ENCODE assay signal across 1 cellular context in the genomic region with DNA sequence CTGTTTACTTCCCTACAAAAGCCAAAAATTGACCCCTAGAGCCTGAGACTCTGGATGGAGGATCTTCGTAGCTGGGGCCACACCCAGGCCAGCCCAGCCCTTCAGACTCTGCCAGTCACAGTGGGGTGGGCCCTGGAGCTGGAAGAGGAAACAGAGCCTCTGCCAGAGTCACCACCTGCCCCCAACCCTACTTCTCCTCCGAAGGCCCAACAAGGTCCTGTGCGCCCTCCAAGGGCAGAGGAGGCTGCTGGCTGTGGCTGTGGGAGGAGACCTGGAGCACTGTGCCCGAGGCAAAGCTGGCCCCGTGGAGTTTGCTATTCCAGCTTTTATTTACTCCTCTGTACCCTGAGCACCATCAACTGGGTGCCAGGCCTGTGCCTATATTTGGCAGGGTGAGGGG.
A peak's percentile ranks its signal among the peaks of the same experiment; 100 is the strongest.
TF ChIP-seq lines count a peak whose summit lies in the region.

No MANE protein-coding gene starts in this region.

TF ChIP-seq in K562, 482 proteins besides CTCF, POLR2A, EP300 and RAD21:
- no peak for TF ChIP-seq CREBBP (IDR thresholded peaks at IDR 0.05; ENCODE audit: low read depth, low read length)
- TF ChIP-seq ATF4 (CRISPR knock-in tag; IDR thresholded peaks at IDR 0.05) = no peak
- TF ChIP-seq, protein P1, sequence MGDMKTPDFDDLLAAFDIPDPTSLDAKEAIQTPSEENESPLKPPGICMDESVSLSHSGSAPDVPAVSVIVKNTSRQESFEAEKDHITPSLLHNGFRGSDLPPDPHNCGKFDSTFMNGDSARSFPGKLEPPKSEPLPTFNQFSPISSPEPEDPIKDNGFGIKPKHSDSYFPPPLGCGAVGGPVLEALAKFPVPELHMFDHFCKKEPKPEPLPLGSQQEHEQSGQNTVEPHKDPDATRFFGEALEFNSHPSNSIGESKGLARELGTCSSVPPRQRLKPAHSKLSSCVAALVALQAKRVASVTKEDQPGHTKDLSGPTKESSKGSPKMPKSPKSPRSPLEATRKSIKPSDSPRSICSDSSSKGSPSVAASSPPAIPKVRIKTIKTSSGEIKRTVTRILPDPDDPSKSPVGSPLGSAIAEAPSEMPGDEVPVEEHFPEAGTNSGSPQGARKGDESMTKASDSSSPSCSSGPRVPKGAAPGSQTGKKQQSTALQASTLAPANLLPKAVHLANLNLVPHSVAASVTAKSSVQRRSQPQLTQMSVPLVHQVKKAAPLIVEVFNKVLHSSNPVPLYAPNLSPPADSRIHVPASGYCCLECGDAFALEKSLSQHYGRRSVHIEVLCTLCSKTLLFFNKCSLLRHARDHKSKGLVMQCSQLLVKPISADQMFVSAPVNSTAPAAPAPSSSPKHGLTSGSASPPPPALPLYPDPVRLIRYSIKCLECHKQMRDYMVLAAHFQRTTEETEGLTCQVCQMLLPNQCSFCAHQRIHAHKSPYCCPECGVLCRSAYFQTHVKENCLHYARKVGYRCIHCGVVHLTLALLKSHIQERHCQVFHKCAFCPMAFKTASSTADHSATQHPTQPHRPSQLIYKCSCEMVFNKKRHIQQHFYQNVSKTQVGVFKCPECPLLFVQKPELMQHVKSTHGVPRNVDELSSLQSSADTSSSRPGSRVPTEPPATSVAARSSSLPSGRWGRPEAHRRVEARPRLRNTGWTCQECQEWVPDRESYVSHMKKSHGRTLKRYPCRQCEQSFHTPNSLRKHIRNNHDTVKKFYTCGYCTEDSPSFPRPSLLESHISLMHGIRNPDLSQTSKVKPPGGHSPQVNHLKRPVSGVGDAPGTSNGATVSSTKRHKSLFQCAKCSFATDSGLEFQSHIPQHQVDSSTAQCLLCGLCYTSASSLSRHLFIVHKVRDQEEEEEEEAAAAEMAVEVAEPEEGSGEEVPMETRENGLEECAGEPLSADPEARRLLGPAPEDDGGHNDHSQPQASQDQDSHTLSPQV (IDR thresholded peaks at IDR 0.05) = peak; percentile 32; the same call in 1 of the 2 replicates
- no peak for TF ChIP-seq KDM4B (IDR thresholded peaks at IDR 0.05; ENCODE audit: borderline replicate concordance in 2 of 2, low read depth in 1 of 2)
- TF ChIP-seq, protein P2, sequence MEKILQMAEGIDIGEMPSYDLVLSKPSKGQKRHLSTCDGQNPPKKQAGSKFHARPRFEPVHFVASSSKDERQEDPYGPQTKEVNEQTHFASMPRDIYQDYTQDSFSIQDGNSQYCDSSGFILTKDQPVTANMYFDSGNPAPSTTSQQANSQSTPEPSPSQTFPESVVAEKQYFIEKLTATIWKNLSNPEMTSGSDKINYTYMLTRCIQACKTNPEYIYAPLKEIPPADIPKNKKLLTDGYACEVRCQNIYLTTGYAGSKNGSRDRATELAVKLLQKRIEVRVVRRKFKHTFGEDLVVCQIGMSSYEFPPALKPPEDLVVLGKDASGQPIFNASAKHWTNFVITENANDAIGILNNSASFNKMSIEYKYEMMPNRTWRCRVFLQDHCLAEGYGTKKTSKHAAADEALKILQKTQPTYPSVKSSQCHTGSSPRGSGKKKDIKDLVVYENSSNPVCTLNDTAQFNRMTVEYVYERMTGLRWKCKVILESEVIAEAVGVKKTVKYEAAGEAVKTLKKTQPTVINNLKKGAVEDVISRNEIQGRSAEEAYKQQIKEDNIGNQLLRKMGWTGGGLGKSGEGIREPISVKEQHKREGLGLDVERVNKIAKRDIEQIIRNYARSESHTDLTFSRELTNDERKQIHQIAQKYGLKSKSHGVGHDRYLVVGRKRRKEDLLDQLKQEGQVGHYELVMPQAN (IDR thresholded peaks at IDR 0.05; ENCODE audit: borderline replicate concordance) = no peak
- no peak for TF ChIP-seq L3MBTL2 (IDR thresholded peaks at IDR 0.05)
- TF ChIP-seq, protein P3, sequence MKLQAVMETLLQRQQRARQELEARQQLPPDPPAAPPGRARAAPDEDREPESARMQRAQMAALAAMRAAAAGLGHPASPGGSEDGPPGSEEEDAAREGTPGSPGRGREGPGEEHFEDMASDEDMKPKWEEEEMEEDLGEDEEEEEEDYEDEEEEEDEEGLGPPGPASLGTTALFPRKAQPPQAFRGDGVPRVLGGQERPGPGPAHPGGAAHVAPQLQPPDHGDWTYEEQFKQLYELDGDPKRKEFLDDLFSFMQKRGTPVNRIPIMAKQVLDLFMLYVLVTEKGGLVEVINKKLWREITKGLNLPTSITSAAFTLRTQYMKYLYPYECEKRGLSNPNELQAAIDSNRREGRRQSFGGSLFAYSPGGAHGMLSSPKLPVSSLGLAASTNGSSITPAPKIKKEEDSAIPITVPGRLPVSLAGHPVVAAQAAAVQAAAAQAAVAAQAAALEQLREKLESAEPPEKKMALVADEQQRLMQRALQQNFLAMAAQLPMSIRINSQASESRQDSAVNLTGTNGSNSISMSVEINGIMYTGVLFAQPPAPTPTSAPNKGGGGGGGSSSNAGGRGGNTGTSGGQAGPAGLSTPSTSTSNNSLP (IDR thresholded peaks at IDR 0.05; ENCODE audit: borderline replicate concordance, low read depth, low read length) = no peak
- TF ChIP-seq CCNT2 (IDR thresholded peaks at IDR 0.05; ENCODE audit: borderline replicate concordance, extremely low read depth, insufficient read length, low read depth, low read length) = no peak
- TF ChIP-seq EP400 (IDR thresholded peaks at IDR 0.05) = no peak
- no peak for TF ChIP-seq ZNF444 (CRISPR knock-in tag; IDR thresholded peaks at IDR 0.05)
- peak; percentile 21; the same call in 1 of the 2 replicates for TF ChIP-seq POLR2G (IDR thresholded peaks at IDR 0.05; ENCODE audit: low read depth, low read length)
- TF ChIP-seq TEAD2 (tag; IDR thresholded peaks at IDR 0.05) = no peak
- no peak for TF ChIP-seq PHB (CRISPR knock-in tag; IDR thresholded peaks at IDR 0.05)
- no peak for TF ChIP-seq HMG20A (CRISPR knock-in tag; conservative IDR thresholded peaks at IDR 0.05)
